8 cellular contexts compared by ENCODE assay signal in the genomic region with DNA sequence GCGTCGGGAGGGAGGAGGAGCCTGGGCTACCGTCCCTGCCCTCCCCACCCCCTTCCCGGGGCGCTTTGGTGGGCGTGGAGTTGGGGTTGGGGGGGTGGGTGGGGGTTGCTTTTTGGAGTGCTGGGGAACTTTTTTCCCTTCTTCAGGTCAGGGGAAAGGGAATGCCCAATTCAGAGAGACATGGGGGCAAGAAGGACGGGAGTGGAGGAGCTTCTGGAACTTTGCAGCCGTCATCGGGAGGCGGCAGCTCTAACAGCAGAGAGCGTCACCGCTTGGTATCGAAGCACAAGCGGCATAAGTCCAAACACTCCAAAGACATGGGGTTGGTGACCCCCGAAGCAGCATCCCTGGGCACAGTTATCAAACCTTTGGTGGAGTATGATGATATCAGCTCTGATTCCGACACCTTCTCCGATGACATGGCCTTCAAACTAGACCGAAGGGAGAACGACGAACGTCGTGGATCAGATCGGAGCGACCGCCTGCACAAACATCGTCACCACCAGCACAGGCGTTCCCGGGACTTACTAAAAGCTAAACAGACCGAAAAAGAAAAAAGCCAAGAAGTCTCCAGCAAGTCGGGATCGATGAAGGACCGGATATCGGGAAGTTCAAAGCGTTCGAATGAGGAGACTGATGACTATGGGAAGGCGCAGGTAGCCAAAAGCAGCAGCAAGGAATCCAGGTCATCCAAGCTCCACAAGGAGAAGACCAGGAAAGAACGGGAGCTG. TPM values are rescaled to one million over a fixed set of nuclear protein-coding genes. Genes with fewer than 3 reads are reported as not detected.
A peak's percentile ranks its signal among the peaks of the same experiment; 100 is the strongest.
DNase-seq lines count a peak whose midpoint lies in the region; ATAC-seq, FAIRE-seq and TF ChIP-seq lines count a peak whose summit lies in the region.

No MANE protein-coding gene starts in this region.

- BruUV-seq in K562 (replicated peaks; lab: Mats Ljungman, UMichigan), result no TSS peak

- H3K9ac ChIP-seq in K562 (ENCODE audit: insufficient read depth in 1 of 2, low read depth in 2 of 2, low read length in 2 of 2) (peak overlapping the region; percentile 95 to 100), iPS-18a (ENCODE audit: low read length) (peak overlapping the region; percentile 99), skeletal muscle satellite cell (ENCODE audit: low read depth, low read length) (peak overlapping the region; percentile 100)

- peaks cover 58% of the 10 kb centered on the region for H3K79me2 ChIP-seq in K562 (ENCODE audit: control insufficient read depth, insufficient read depth, low read length)

- H3K27ac ChIP-seq in RWPE1 (peak overlapping the region; percentile 95), K562 (ENCODE audit: extremely low read depth, low read depth, low read length) (peak overlapping the region; percentile 100), iPS-18a (ENCODE audit: low read length) (peak overlapping the region; percentile 9)

- no peak for TF ChIP-seq RAD21 in K562 (CRISPR knock-in tag; conservative IDR thresholded peaks at IDR 0.05 in 1 of 2, IDR thresholded peaks at IDR 0.05 in 1 of 2)

- H3K9me1 ChIP-seq in K562 (ENCODE audit: control insufficient read depth, insufficient read depth, low read length), result no peaks in the 10 kb centered on the region

- H3K27me3 ChIP-seq in K562 (ENCODE audit: control insufficient read depth in 2 of 2, insufficient read depth in 2 of 2, low read length in 2 of 2) (no peaks in the 10 kb centered on the region), iPS-18a (ENCODE audit: control insufficient read depth, insufficient read depth, low read length) (no peaks in the 10 kb centered on the region), skeletal muscle satellite cell (ENCODE audit: control insufficient read depth, insufficient read depth, low read length) (no peaks in the 10 kb centered on the region)

- peaks cover 0 to 5% of the 10 kb centered on the region in 2 experiments; a peak in 1 of 5 replicates for H3K4me1 ChIP-seq in K562 (replicated peaks in 1 of 2; ENCODE audit: control insufficient read depth in 2 of 2, insufficient read depth in 2 of 2, low read length in 2 of 2)
- peaks cover 6% of the 10 kb centered on the region for H3K4me1 ChIP-seq in iPS-18a (ENCODE audit: control insufficient read depth, low read depth, low read length)
- H3K4me1 ChIP-seq in skeletal muscle satellite cell (ENCODE audit: control insufficient read depth, insufficient read depth, low read length), result no peaks in the 10 kb centered on the region

- no peak for FAIRE-seq in K562 (lab: Jason Lieb, UNC)

- TF ChIP-seq CTCF in RWPE1 (conservative IDR thresholded peaks at IDR 0.05; ENCODE audit: low read depth) (no peak), K562 (IDR thresholded peaks at IDR 0.05 in 2 of 3, conservative IDR thresholded peaks at IDR 0.05 in 1 of 3; ENCODE audit: insufficient read depth in 2 of 3, low read depth in 1 of 3, low read length in 3 of 3) (no peak)

- peak overlapping the region; percentile 95 for H3K4me2 ChIP-seq in K562 (ENCODE audit: insufficient read depth, low read length)
- H3K4me2 ChIP-seq in skeletal muscle satellite cell (ENCODE audit: low read length), result peak overlapping the region; percentile 94

- peak overlapping the region; percentile 94 for H2AFZ ChIP-seq in K562 (ENCODE audit: low read depth, low read length)

- WGBS in K562 (ENCODE audit: insufficient coverage, low coverage, missing lambda C conversion rate), result under 1% methylated on average over 34 of the region's 37 CpGs

- intact Hi-C loops in K562 (cut with micrococcal nuclease), result no loop called here

- H3K36me3 ChIP-seq in K562 (ENCODE audit: control insufficient read depth, insufficient read depth, low read length) (peaks cover 16% of the 10 kb centered on the region; the same call in 2 of the 3 replicates), iPS-18a (ENCODE audit: control insufficient read depth, low read depth, low read length) (no peaks in the 10 kb centered on the region), skeletal muscle satellite cell (ENCODE audit: insufficient read depth, low read length) (no peaks in the 10 kb centered on the region)

- peaks cover 22% of the 10 kb centered on the region for H4K20me1 ChIP-seq in K562 (replicated peaks; ENCODE audit: control insufficient read depth, insufficient read depth, low read length)

- DNase-seq in NCI-H2227 (lab: John Stamatoyannopoulos, UW; ENCODE audit: unreplicated experiment), result peak; percentile 61
- no peak for DNase-seq in NCI-H2227 treated with DMSO at 0.1 percent for 48 hours (lab: John Stamatoyannopoulos, UW)
- DNase-seq in RWPE1 (ENCODE audit: low spot score), result peak; percentile 83
- peak; percentile 81 to 89 (median 82) for DNase-seq in K562 (ENCODE audit: extremely low read depth in 1 of 4, low spot score in 3 of 4)
- DNase-seq in OCI-M2 (lab: John Stamatoyannopoulos, UW; ENCODE audit: unreplicated experiment), result no peak

- TF ChIP-seq POLR2A in K562 (conservative IDR thresholded peaks at IDR 0.05), result no peak

- H3K4me3 ChIP-seq in K562, result peak overlapping the region; percentile 88
- peak overlapping the region; percentile 99 for H3K4me3 ChIP-seq in iPS-18a (ENCODE audit: low read length)
- peak overlapping the region; percentile 88 for H3K4me3 ChIP-seq in skeletal muscle satellite cell (ENCODE audit: low read length)

- no peaks in the 10 kb centered on the region for H3K9me3 ChIP-seq in K562 (replicated peaks; ENCODE audit: control insufficient read depth, insufficient read depth, low read depth, low read length)
- no peaks in the 10 kb centered on the region for H3K9me3 ChIP-seq in iPS-18a (ENCODE audit: control insufficient read depth, low read depth, low read length)
- H3K9me3 ChIP-seq in skeletal muscle satellite cell (replicated peaks; ENCODE audit: low read length), result no peaks in the 10 kb centered on the region

- POLR2A ChIA-PET in RWPE1 (lab: Yijun Ruan, JAX; ENCODE audit: low non-redundant PET) (interaction anchor here (0.6 to 2.1 kb wide), 2 partner anchors 11 to 770 kb away, joined by 6 to 12 read pairs; partner anchors contain the start of gene MED1), K562 (lab: Yijun Ruan, JAX) (interaction anchor here (0.6 to 7.0 kb wide), 20 partner anchors 8 to 314 kb away, joined by 3 to 72 read pairs (median 3); partner anchors contain the start of genes FBXL20 and MED1)

- in situ Hi-C loops in K562 (cut with MboI), result no loop called here

- TF ChIP-seq EP300 in K562 (IDR thresholded peaks at IDR 0.05; ENCODE audit: low read length), result no peak

- ATAC-seq in HG02759 (IDR thresholded peaks at IDR 0.05; ENCODE audit: unreplicated experiment), result peak; percentile 9
- peak; percentile 87 for ATAC-seq in K562

- CTCF ChIA-PET in RWPE1 (lab: Yijun Ruan, JAX), result interaction anchor here (0.5 kb wide), 1 partner anchor 210 kb away, joined by 3 read pairs; no protein-coding TSS in a partner anchor
- CTCF ChIA-PET in K562 (lab: Yijun Ruan, JAX; ENCODE audit: low intra/inter-chr PET ratio), result no interaction called here

RNA-seq across cellular contexts. Expression of gene CDK12, which starts 0.8 kb away (rescaled TPM):
- 131 and 199 TPM in 2 replicates for total RNA-seq in K562 (2011; cell fraction: chromatin; rRNA removed; ENCODE audit: low replicate concordance)
- total RNA-seq in K562 (2011; cell fraction: nucleolus; rRNA removed), result 65.4 and 66.8 TPM in 2 replicates
- total RNA-seq in K562 (2011; cell fraction: nucleoplasm; rRNA removed), result 90.0 and 108 TPM in 2 replicates
- total RNA-seq in K562 (2014; rRNA removed) (35.1 and 45.6 TPM in 2 replicates), K562 (2014; rRNA removed; fragmentation: Illumina TruSeq; extraction: Trizol) (38.1 and 39.0 TPM in 2 replicates), K562 (2015; rRNA removed; fragmentation: Illumina TruSeq; extraction: Trizol) (48.7 and 51.5 TPM in 2 replicates), K562 (2021) (63.7 and 65.6 TPM in 2 replicates)
- polyA plus RNA-seq in K562 (2011; rRNA removed) (23.5 and 36.8 TPM in 2 replicates), K562 (2014; fragmentation: Illumina TruSeq; extraction: Trizol) (49.2 and 52.2 TPM in 2 replicates), K562 (2014; fragmentation: Nextera tagmentation; extraction: Ambion mirVana) (1 to 10 TPM; 3.4 to 3.7 TPM), K562 (2014; rRNA removed) (29.1 and 33.1 TPM in 2 replicates)
- 15.9 and 26.1 TPM in 2 replicates for polyA plus RNA-seq in K562 (2011; cell fraction: cytosol; rRNA removed)
- polyA plus RNA-seq in K562 (2011; cell fraction: nucleus; rRNA removed), result 25.6 and 63.0 TPM in 2 replicates
- 32.5 and 32.9 TPM in 2 replicates for polyA plus RNA-seq in K562 (2012)
- 51.1 and 73.2 TPM in 2 replicates for polyA minus RNA-seq in K562 (2011; rRNA and poly(A)+ RNA removed)
- 42.8 and 63.1 TPM in 2 replicates for polyA minus RNA-seq in K562 (2011; cell fraction: cytosol; rRNA and poly(A)+ RNA removed)
- polyA minus RNA-seq in K562 (2011; cell fraction: nucleus; rRNA and poly(A)+ RNA removed), result 36.4 and 40.9 TPM in 2 replicates
- total RNA-seq in skeletal muscle satellite cell (2012; rRNA removed), result 29.7 and 30.9 TPM in 2 replicates

RNA-seq across cellular contexts. Expression of gene MED1, which starts 11.0 kb away (rescaled TPM):
- total RNA-seq in K562 (2011; cell fraction: chromatin; rRNA removed; ENCODE audit: low replicate concordance), result 74.2 and 86.9 TPM in 2 replicates
- total RNA-seq in K562 (2011; cell fraction: nucleolus; rRNA removed), result 43.0 and 57.4 TPM in 2 replicates
- total RNA-seq in K562 (2011; cell fraction: nucleoplasm; rRNA removed), result 51.0 and 62.5 TPM in 2 replicates
- total RNA-seq in K562 (2014; rRNA removed), result 28.8 and 29.0 TPM in 2 replicates
- 46.7 and 52.0 TPM in 2 replicates for total RNA-seq in K562 (2014; rRNA removed; fragmentation: Illumina TruSeq; extraction: Trizol)
- 46.1 and 48.1 TPM in 2 replicates for total RNA-seq in K562 (2015; rRNA removed; fragmentation: Illumina TruSeq; extraction: Trizol)
- 46.5 and 51.2 TPM in 2 replicates for total RNA-seq in K562 (2021)
- polyA plus RNA-seq in K562 (2011; rRNA removed), result 35.7 and 55.2 TPM in 2 replicates
- 24.1 and 25.9 TPM in 2 replicates for polyA plus RNA-seq in K562 (2011; cell fraction: cytosol; rRNA removed)
- 31.0 and 41.8 TPM in 2 replicates for polyA plus RNA-seq in K562 (2011; cell fraction: nucleus; rRNA removed)
- 23.4 and 33.6 TPM in 2 replicates for polyA plus RNA-seq in K562 (2012)
- polyA plus RNA-seq in K562 (2014; fragmentation: Illumina TruSeq; extraction: Trizol), result 54.6 and 59.8 TPM in 2 replicates
- polyA plus RNA-seq in K562 (2014; fragmentation: Nextera tagmentation; extraction: Ambion mirVana), result 10 to 100 TPM; 14.0 to 14.1 TPM
- polyA plus RNA-seq in K562 (2014; rRNA removed), result 32.0 and 38.8 TPM in 2 replicates
- polyA minus RNA-seq in K562 (2011; rRNA and poly(A)+ RNA removed), result 58.6 and 80.9 TPM in 2 replicates
- polyA minus RNA-seq in K562 (2011; cell fraction: cytosol; rRNA and poly(A)+ RNA removed), result 21.6 and 40.0 TPM in 2 replicates
- 24.0 and 33.7 TPM in 2 replicates for polyA minus RNA-seq in K562 (2011; cell fraction: nucleus; rRNA and poly(A)+ RNA removed)
- 18.8 and 21.8 TPM in 2 replicates for total RNA-seq in skeletal muscle satellite cell (2012; rRNA removed)

Comparison
In these comparisons a context has a peak if more than half of its experiments do, and no peak if none do; other contexts are left out.
1. DNase-seq: peak in NCI-H2227 (single experiment), RWPE1 (single experiment) and K562 (4 of 4); none in NCI-H2227 treated with DMSO at 0.1 percent for 48 hours (single experiment) and OCI-M2 (single experiment).
2. H3K27ac ChIP-seq: peak in every context shown above with its lines; median percentile 100 in K562; 95 in RWPE1; 9 in iPS-18a.
3. Peak in every context shown above with its lines, with median percentiles within 50 percentile points of each other: H3K4me3 ChIP-seq and H3K9ac ChIP-seq.